14 cellular contexts compared by ENCODE assay signal in genomic region chr11:116132273-116132978, GRCh38.
DNase-seq lines count a peak whose midpoint lies in the region; ATAC-seq and TF ChIP-seq lines count a peak whose summit lies in the region.
"Had no signal": no experiment of that assay in that cellular context is flagged by ENCODE, and none has a peak within 500 bp of the region (broad histone marks: within the 10 kb centered on the region; RNA-seq: fewer than 3 reads in every experiment).

No MANE protein-coding gene starts in this region.

- CTCF ChIA-PET in Caco-2 (lab: Charles Lee) = no interaction called here

- peak overlapping the region; percentile 36 for H3K27ac ChIP-seq in ectodermal cell (ENCODE audit: insufficient read depth, low read depth, low read length, poor library complexity, severe bottlenecking)
- H3K27ac ChIP-seq in mesodermal cell (ENCODE audit: low read depth, low read length, severe bottlenecking) = peak overlapping the region; percentile 10
- no peak overlapping the region for H3K27ac ChIP-seq in body of pancreas
- H3K27ac ChIP-seq: BLaER1 treated with 17β-estradiol and CSF1 and Interleukin-3, amounts not matched to agents 10 nM and 100 nM had no signal

- no peak for DNase-seq in Caco-2
- peak; percentile 66 for DNase-seq in osteocyte (ENCODE audit: extremely low spot score, unreplicated experiment)
- DNase-seq in body of pancreas = no peak
- DNase-seq: ACHN; Calu3; CD4-positive, CD25-positive, alpha-beta regulatory T cell; DMS 273 treated with DMSO at 0.1 percent for 48 hours; H7 had no signal

- H3K9me3 Mint-ChIP-seq in Caco-2 (ENCODE audit: unreplicated experiment) = no peaks in the 10 kb centered on the region
- no peaks in the 10 kb centered on the region for H3K9me3 Mint-ChIP-seq in osteocyte (ENCODE audit: unreplicated experiment)
- H3K9me3 Mint-ChIP-seq: GM23338 had no signal

- H3K36me3 Mint-ChIP-seq in Caco-2 (ENCODE audit: insufficient read depth, unreplicated experiment) (no peaks in the 10 kb centered on the region), osteocyte (ENCODE audit: unreplicated experiment) (no peaks in the 10 kb centered on the region)
- H3K36me3 Mint-ChIP-seq: CD4-positive, CD25-positive, alpha-beta regulatory T cell had no signal

- peaks cover 4% of the 10 kb centered on the region for H3K27me3 Mint-ChIP-seq in Caco-2 (ENCODE audit: insufficient read depth, unreplicated experiment)
- H3K27me3 Mint-ChIP-seq in osteocyte (ENCODE audit: unreplicated experiment) = peaks cover 2% of the 10 kb centered on the region

- no TSS peak for BruUV-seq in Caco-2 (replicated peaks; lab: Mats Ljungman, UMichigan)

- H3K4me1 ChIP-seq in Caco-2 (peaks cover 8% of the 10 kb centered on the region), ectodermal cell (ENCODE audit: control insufficient read depth, insufficient read depth, low read length) (peaks cover 15% of the 10 kb centered on the region), mesodermal cell (ENCODE audit: control insufficient read depth, insufficient read depth, low read length, poor library complexity, severe bottlenecking) (peaks cover 6% of the 10 kb centered on the region), body of pancreas (no peaks in the 10 kb centered on the region)

- TF ChIP-seq CTCF in Caco-2 (IDR thresholded peaks at IDR 0.05; ENCODE audit: insufficient read depth in 1 of 2, low read depth in 1 of 2, low read length in 1 of 2, severe bottlenecking in 1 of 2, unreplicated experiment in 1 of 2) (no peak), osteocyte (IDR thresholded peaks at IDR 0.05) (no peak), body of pancreas (IDR thresholded peaks at IDR 0.05) (no peak)

- WGBS in ectodermal cell, 2 experiments = 85 to 86% methylated on average over 14 of the region's 14 CpGs
- 90 to 94% methylated on average over 13 to 14 of the region's 14 CpGs for WGBS in mesodermal cell (ENCODE audit: insufficient coverage in 2 of 2), 2 experiments
- WGBS in body of pancreas, 2 donors = 80 to 84% methylated on average over 14 of the region's 14 CpGs

- intact Hi-C loops in Caco-2 (cut with micrococcal nuclease; ENCODE audit: unreplicated experiment) = no loop called here
- intact Hi-C loops in body of pancreas (cut with DNase I) = no loop called here

- no peak for TF ChIP-seq POLR2A in body of pancreas (IDR thresholded peaks at IDR 0.05)

- H3K9me3 ChIP-seq in Caco-2 (no peaks in the 10 kb centered on the region), ectodermal cell (ENCODE audit: control insufficient read depth, low read length) (no peaks in the 10 kb centered on the region), mesodermal cell (ENCODE audit: control insufficient read depth, low read length) (no peaks in the 10 kb centered on the region), body of pancreas (no peaks in the 10 kb centered on the region)
- H3K9me3 ChIP-seq: BLaER1 treated with 17β-estradiol and CSF1 and Interleukin-3, amounts not matched to agents 10 nM and 100 nM had no signal

- H3K27ac Mint-ChIP-seq in Caco-2 (ENCODE audit: unreplicated experiment) (peak overlapping the region; percentile 17), osteocyte (ENCODE audit: unreplicated experiment) (no peak overlapping the region)
- H3K27ac Mint-ChIP-seq: CD4-positive, CD25-positive, alpha-beta regulatory T cell; GM23338 had no signal

- peaks cover 18% of the 10 kb centered on the region for H3K4me1 Mint-ChIP-seq in Caco-2 (ENCODE audit: low read depth, unreplicated experiment)
- no peaks in the 10 kb centered on the region for H3K4me1 Mint-ChIP-seq in osteocyte (ENCODE audit: unreplicated experiment)
- H3K4me1 Mint-ChIP-seq: CD4-positive, CD25-positive, alpha-beta regulatory T cell had no signal

- ATAC-seq in GM19467 (IDR thresholded peaks at IDR 0.05; ENCODE audit: unreplicated experiment) (no peak), HG02571 (IDR thresholded peaks at IDR 0.05; ENCODE audit: unreplicated experiment) (no peak), body of pancreas (no peak)
- ATAC-seq: GM23338 had no signal

- H3K27me3 ChIP-seq in Caco-2 (replicated peaks; ENCODE audit: control insufficient read depth, insufficient read depth, low read length) (no peaks in the 10 kb centered on the region), ectodermal cell (ENCODE audit: control insufficient read depth, insufficient read depth, low read length, poor library complexity, severe bottlenecking) (no peaks in the 10 kb centered on the region), body of pancreas (no peaks in the 10 kb centered on the region)
- H3K27me3 ChIP-seq: BLaER1 treated with 17β-estradiol and CSF1 and Interleukin-3, amounts not matched to agents 10 nM and 100 nM had no signal

- H3K4me3 Mint-ChIP-seq in Caco-2 (ENCODE audit: unreplicated experiment) = no peak overlapping the region
- H3K4me3 Mint-ChIP-seq in osteocyte (ENCODE audit: unreplicated experiment) = no peak overlapping the region
- H3K4me3 Mint-ChIP-seq: CD4-positive, CD25-positive, alpha-beta regulatory T cell; GM23338 had no signal

- H3K4me3 ChIP-seq in Caco-2 (ENCODE audit: low read depth, low read length) (no peak overlapping the region), ectodermal cell (ENCODE audit: insufficient read depth, low read depth, low read length) (no peak overlapping the region), mesodermal cell (ENCODE audit: extremely low read depth, insufficient read depth, low read length, poor library complexity, severe bottlenecking) (no peak overlapping the region), body of pancreas (no peak overlapping the region)
- H3K4me3 ChIP-seq: BLaER1 treated with 17β-estradiol and CSF1 and Interleukin-3, amounts not matched to agents 10 nM and 100 nM; GM23338 had no signal

- POLR2A ChIA-PET in Caco-2 (lab: Charles Lee) = interaction anchor here (0.6 kb wide), 1 partner anchor 53 kb away, joined by 3 read pairs; no protein-coding TSS in a partner anchor

- H3K36me3 ChIP-seq in Caco-2 (ENCODE audit: control insufficient read depth, insufficient read depth, low read length) = no peaks in the 10 kb centered on the region
- no peaks in the 10 kb centered on the region for H3K36me3 ChIP-seq in ectodermal cell (ENCODE audit: control insufficient read depth, insufficient read depth, low read length)
- H3K36me3 ChIP-seq in mesodermal cell (ENCODE audit: control insufficient read depth, insufficient read depth, low read length) = no peaks in the 10 kb centered on the region
- H3K36me3 ChIP-seq in body of pancreas (replicated peaks in 1 of 2; ENCODE audit: insufficient read depth in 1 of 2, low read depth in 2 of 2) = no peaks in the 10 kb centered on the region
- H3K36me3 ChIP-seq: BLaER1 treated with 17β-estradiol and CSF1 and Interleukin-3, amounts not matched to agents 10 nM and 100 nM had no signal

Comparison
In these comparisons a context has a peak if more than half of its experiments do, and no peak if none do; other contexts are left out.
1. H3K27ac ChIP-seq: peak in ectodermal cell (single experiment) and mesodermal cell (single experiment); none in body of pancreas (0 of 4).